Comparison of ENCODE assay signal across 11 cellular contexts in genomic region chr7:29337628-29338116, GRCh38.
DNase-seq lines count a peak whose midpoint lies in the region; ATAC-seq and TF ChIP-seq lines count a peak whose summit lies in the region.
"Had no signal": no experiment of that assay in that cellular context is flagged by ENCODE, and none has a peak within 500 bp of the region (broad histone marks: within the 10 kb centered on the region; RNA-seq: fewer than 3 reads in every experiment).

No MANE protein-coding gene starts in this region.

- no peaks in the 10 kb centered on the region for H3K36me3 Mint-ChIP-seq in effector memory CD8-positive, alpha-beta T cell (ENCODE audit: insufficient read depth)
- no peaks in the 10 kb centered on the region for H3K36me3 Mint-ChIP-seq in stimulated activated naive CD8-positive, alpha-beta T cell treated with anti-CD3 and anti-CD28 coated beads, Interleukin-15, Interleukin-2, amounts not matched to agents 100 ng/mL and 50 ng/mL, for 24 hours (ENCODE audit: low read depth)

- DNase-seq in activated gamma-delta T cell treated with Interleukin-2 at 50 U/mL for 16 hours (peak; percentile 62), activated gamma-delta T cell (lab: John Stamatoyannopoulos, UW) (no peak), transverse colon (no peak)
- peak; percentile 6 for DNase-seq in activated CD4-positive, alpha-beta T cell treated with anti-CD3 and anti-CD28 coated beads, Interleukin-2, amount 50 U/mL, for 1 hour
- DNase-seq in effector memory CD8-positive, alpha-beta T cell, result peak; percentile 42 to 55 (median 43)
- DNase-seq: activated B cell treated with CpG ODN at 0.5 μM for 24 hours; stimulated activated CD4-positive, alpha-beta T cell treated with anti-CD3 and anti-CD28 coated beads, Interleukin-4, amount 100 ng/mL, for 1 hour had no signal

- H3K4me3 Mint-ChIP-seq in effector memory CD8-positive, alpha-beta T cell, result peak overlapping the region; percentile 24 to 57
- peak overlapping the region; percentile 0 for H3K4me3 Mint-ChIP-seq in stimulated activated naive CD8-positive, alpha-beta T cell treated with anti-CD3 and anti-CD28 coated beads, Interleukin-15, Interleukin-2, amounts not matched to agents 100 ng/mL and 50 ng/mL, for 24 hours
- H3K4me3 Mint-ChIP-seq: activated B cell treated with CpG ODN at 0.5 μM for 24 hours had no signal

- no peaks in the 10 kb centered on the region for H3K9me3 Mint-ChIP-seq in effector memory CD8-positive, alpha-beta T cell
- H3K9me3 Mint-ChIP-seq in stimulated activated naive CD8-positive, alpha-beta T cell treated with anti-CD3 and anti-CD28 coated beads, Interleukin-15, Interleukin-2, amounts not matched to agents 100 ng/mL and 50 ng/mL, for 24 hours, result no peaks in the 10 kb centered on the region
- H3K9me3 Mint-ChIP-seq: activated B cell treated with CpG ODN at 0.5 μM for 24 hours had no signal

- peaks cover 28 to 39% of the 10 kb centered on the region in 2 donors for H3K4me1 Mint-ChIP-seq in effector memory CD8-positive, alpha-beta T cell (ENCODE audit: low read depth in 2 of 2)
- peaks cover 18% of the 10 kb centered on the region for H3K4me1 Mint-ChIP-seq in stimulated activated naive CD8-positive, alpha-beta T cell treated with anti-CD3 and anti-CD28 coated beads, Interleukin-15, Interleukin-2, amounts not matched to agents 100 ng/mL and 50 ng/mL, for 24 hours (ENCODE audit: low read depth)

- WGBS in transverse colon (ENCODE audit: low coverage in 1 of 2), 2 donors, result 55 to 67% methylated on average over 2 to 3 of the region's 3 CpGs

- no peaks in the 10 kb centered on the region for H3K27me3 ChIP-seq in transverse colon

- H3K36me3 ChIP-seq in transverse colon, result no peaks in the 10 kb centered on the region

- H3K27ac ChIP-seq in transverse colon, result peak overlapping the region in 1 of 4 donors; percentile 28

- H3K27ac Mint-ChIP-seq in effector memory CD8-positive, alpha-beta T cell, result peak overlapping the region; percentile 49 to 93
- H3K27ac Mint-ChIP-seq in stimulated activated naive CD8-positive, alpha-beta T cell treated with anti-CD3 and anti-CD28 coated beads, Interleukin-15, Interleukin-2, amounts not matched to agents 100 ng/mL and 50 ng/mL, for 24 hours, result no peak overlapping the region
- H3K27ac Mint-ChIP-seq: activated B cell treated with CpG ODN at 0.5 μM for 24 hours had no signal

- no peak for TF ChIP-seq EP300 in transverse colon (IDR thresholded peaks at IDR 0.05; ENCODE audit: low read depth)

- H3K4me1 ChIP-seq in transverse colon, result peaks cover 0 to 11% (median 4%) of the 10 kb centered on the region in 4 donors

- H3K9me3 ChIP-seq in transverse colon, result no peaks in the 10 kb centered on the region

- intact Hi-C loops in transverse colon (cut with DNase I; ENCODE audit: low total_unique reads), result no loop called here

- in situ Hi-C loops in transverse colon (cut with MboI; ENCODE audit: low pct_ligation_motif_present in 1 of 4, low pct_unique_long_range_greater_than_20kb in 1 of 4, low sequenced_read_pairs in 3 of 4), result no loop called here

- TF ChIP-seq CTCF in transverse colon (IDR thresholded peaks at IDR 0.05), result no peak

- no peaks in the 10 kb centered on the region for H3K27me3 Mint-ChIP-seq in effector memory CD8-positive, alpha-beta T cell
- H3K27me3 Mint-ChIP-seq in stimulated activated naive CD8-positive, alpha-beta T cell treated with anti-CD3 and anti-CD28 coated beads, Interleukin-15, Interleukin-2, amounts not matched to agents 100 ng/mL and 50 ng/mL, for 24 hours, result no peaks in the 10 kb centered on the region
- H3K27me3 Mint-ChIP-seq: activated B cell treated with CpG ODN at 0.5 μM for 24 hours had no signal

- no peak overlapping the region for H3K4me3 ChIP-seq in transverse colon
- H3K4me3 ChIP-seq: K562 had no signal

- no peak for TF ChIP-seq POLR2A in GM18505 (IDR thresholded peaks at IDR 0.05; ENCODE audit: borderline replicate concordance, extremely low read depth, insufficient read depth, insufficient read length)
- TF ChIP-seq POLR2A in transverse colon (IDR thresholded peaks at IDR 0.05), result no peak

- peak; percentile 98 for ATAC-seq in effector memory CD8-positive, alpha-beta T cell (replicated peaks)
- ATAC-seq in GM18867 (IDR thresholded peaks at IDR 0.05; ENCODE audit: unreplicated experiment) (no peak), GM18505 (IDR thresholded peaks at IDR 0.05; ENCODE audit: unreplicated experiment) (no peak)
- ATAC-seq: K562 had no signal

Comparison
In these comparisons a context has a peak if more than half of its experiments do, and no peak if none do; other contexts are left out.
1. DNase-seq: peak in activated gamma-delta T cell treated with Interleukin-2 at 50 U/mL for 16 hours (single experiment), activated CD4-positive, alpha-beta T cell treated with anti-CD3 and anti-CD28 coated beads, Interleukin-2, amount 50 U/mL, for 1 hour (single experiment) and effector memory CD8-positive, alpha-beta T cell (3 of 3); none in activated gamma-delta T cell (single experiment) and transverse colon (single experiment).